ENCODE assay signal across 8 cellular contexts in the genomic region with DNA sequence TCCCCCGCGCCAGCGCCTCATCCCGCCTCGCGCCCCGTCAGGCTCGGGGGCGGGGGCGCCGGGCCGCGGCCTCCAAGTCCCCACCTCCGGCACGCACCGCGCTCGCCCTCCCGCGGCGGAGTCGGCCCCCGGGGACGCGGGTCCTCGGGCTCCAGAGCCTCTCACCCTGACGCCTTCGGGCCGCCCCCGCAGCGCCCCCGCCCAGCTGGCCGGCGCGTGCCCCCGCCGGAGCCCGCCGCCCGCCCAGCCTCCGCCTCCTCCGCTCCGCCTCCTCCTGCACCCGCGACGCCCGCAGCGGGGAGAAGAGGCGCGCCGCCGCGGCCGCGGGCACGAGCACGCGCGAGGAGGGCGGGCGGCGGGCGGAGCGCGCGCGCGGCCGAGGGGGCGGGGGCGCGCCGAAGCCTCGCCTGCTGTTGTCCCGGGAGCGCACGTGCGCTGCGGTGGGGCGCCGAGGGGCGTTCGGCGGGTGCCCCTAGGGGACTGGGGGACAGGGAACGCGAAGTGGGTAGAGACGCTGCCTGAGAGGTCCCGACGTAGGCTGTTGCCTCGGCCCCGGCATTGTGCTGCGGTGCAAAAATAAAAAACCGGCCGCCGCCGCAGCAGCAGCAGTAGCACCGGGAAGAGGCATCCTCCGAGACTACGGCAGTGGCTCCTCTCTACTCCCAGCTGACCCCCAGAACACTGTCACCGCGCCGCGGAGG.
DNase-seq lines count a peak whose midpoint lies in the region; ATAC-seq and TF ChIP-seq lines count a peak whose summit lies in the region.

No MANE protein-coding gene starts in this region.

- ATAC-seq in HG03095 (IDR thresholded peaks at IDR 0.05; ENCODE audit: unreplicated experiment), result peak; percentile 55
- peak; percentile 83 for ATAC-seq in effector memory CD8-positive, alpha-beta T cell (replicated peaks)

- peaks cover 6% of the 10 kb centered on the region for H3K79me1 ChIP-seq in mesenchymal stem cell (replicated peaks; ENCODE audit: low read length, poor library complexity, severe bottlenecking)

- peak overlapping the region; percentile 74 for H2BK15ac ChIP-seq in mesenchymal stem cell (ENCODE audit: low read depth, poor library complexity, severe bottlenecking)

- whole genome bisulfite sequencing in mesenchymal stem cell, result 1% methylated on average over 32 of the region's 103 CpGs

- H3K14ac ChIP-seq in mesenchymal stem cell (ENCODE audit: low read length in 2 of 2), result peak overlapping the region in 1 of 2 experiments; percentile 18

- peak overlapping the region in 1 of 2 experiments; percentile 54 for H2BK12ac ChIP-seq in mesenchymal stem cell (ENCODE audit: low read length in 2 of 2)

- no peak overlapping the region for H3K23ac ChIP-seq in mesenchymal stem cell (ENCODE audit: low read length in 2 of 2)

- peak overlapping the region; percentile 50 for H2BK120ac ChIP-seq in mesenchymal stem cell (ENCODE audit: low read depth, low read length)

- H3K4ac ChIP-seq in mesenchymal stem cell (ENCODE audit: low read depth in 1 of 2, low read length in 2 of 2), result peak overlapping the region in 1 of 2 experiments; percentile 22

- H3K36me3 ChIP-seq in mesenchymal stem cell (ENCODE audit: control insufficient read depth in 1 of 2, insufficient read depth in 2 of 2, low read depth in 1 of 2, low read length in 2 of 2), result no peaks in the 10 kb centered on the region

- H3K9me3 Mint-ChIP-seq in effector memory CD8-positive, alpha-beta T cell, result no peaks in the 10 kb centered on the region

- peaks cover 10% of the 10 kb centered on the region for H3K4me1 ChIP-seq in mesenchymal stem cell (ENCODE audit: control insufficient read depth, insufficient read depth, low read depth, low read length)

- H3K36me3 Mint-ChIP-seq in effector memory CD8-positive, alpha-beta T cell (ENCODE audit: insufficient read depth), result peaks cover 3% of the 10 kb centered on the region

- no peak overlapping the region for H3K27ac ChIP-seq in mesenchymal stem cell (ENCODE audit: low read length, poor library complexity, severe bottlenecking)

- H2BK5ac ChIP-seq in mesenchymal stem cell (ENCODE audit: low read depth, low read length, poor library complexity, severe bottlenecking), result no peak overlapping the region

- H3K4me1 Mint-ChIP-seq in effector memory CD8-positive, alpha-beta T cell (ENCODE audit: low read depth in 2 of 2), result peaks cover 8 to 14% of the 10 kb centered on the region in 2 donors

- peak overlapping the region; percentile 39 for H3K4me3 ChIP-seq in GM12865 (ENCODE audit: low read depth, low read length)
- peak overlapping the region; percentile 80 to 82 for H3K4me3 ChIP-seq in mesenchymal stem cell (ENCODE audit: insufficient read depth in 1 of 2, low read depth in 1 of 2, low read length in 2 of 2)

- no peak for TF ChIP-seq CTCF in GM12865 (IDR thresholded peaks at IDR 0.05; ENCODE audit: insufficient read depth, low read depth, low read length, missing control alignments)

- H3K4me2 ChIP-seq in mesenchymal stem cell (ENCODE audit: low read length, poor library complexity, severe bottlenecking), result peak overlapping the region; percentile 98

- H4K8ac ChIP-seq in mesenchymal stem cell (ENCODE audit: low read length), result peak overlapping the region; percentile 92

- H3K18ac ChIP-seq in mesenchymal stem cell (ENCODE audit: low read depth in 1 of 2, low read length in 2 of 2), result peak overlapping the region in 1 of 2 experiments; percentile 92

- H3K27me3 Mint-ChIP-seq in effector memory CD8-positive, alpha-beta T cell, result peaks cover 21 to 48% of the 10 kb centered on the region in 2 donors

- H4K91ac ChIP-seq in mesenchymal stem cell (ENCODE audit: low read length), result peak overlapping the region; percentile 71

- peak overlapping the region; percentile 81 for H3K9ac ChIP-seq in mesenchymal stem cell (ENCODE audit: low read length)

- H3K27ac Mint-ChIP-seq in effector memory CD8-positive, alpha-beta T cell, result peak overlapping the region in 1 of 2 donors; percentile 39

- DNase-seq in GM12865 (ENCODE audit: low read depth) (peak; percentile 57), NCI-H345 (lab: John Stamatoyannopoulos, UW) (peak; percentile 93), mesenchymal stem cell (peak; percentile 76), UCSD-AML1 (lab: John Stamatoyannopoulos, UW; ENCODE audit: unreplicated experiment) (no peak)
- peak; percentile 84 for DNase-seq in activated CD8-positive, alpha-beta memory T cell treated with anti-CD3 and anti-CD28 coated beads for 24 hours
- DNase-seq in effector memory CD8-positive, alpha-beta T cell, result peak; percentile 33 to 72 (median 58)
- DNase-seq in stimulated activated CD4-positive, alpha-beta T cell treated with anti-CD3 and anti-CD28 coated beads, TNF-alpha, amount 100 ng/mL, for 48 hours (ENCODE audit: low read depth in 3 of 3), result peak; percentile 30 to 46 (median 31)

- no peak overlapping the region for H2AK5ac ChIP-seq in mesenchymal stem cell (ENCODE audit: low read length, severe bottlenecking)

- H2AFZ ChIP-seq in mesenchymal stem cell (ENCODE audit: low read depth, low read length), result peak overlapping the region; percentile 90

- no peaks in the 10 kb centered on the region for H3K9me3 ChIP-seq in mesenchymal stem cell (ENCODE audit: control insufficient read depth, low read length)

- H3K27me3 ChIP-seq in mesenchymal stem cell (ENCODE audit: control insufficient read depth in 1 of 2, insufficient read depth in 1 of 2, low read length in 2 of 2), result no peaks in the 10 kb centered on the region

- peak overlapping the region; percentile 73 to 81 for H3K4me3 Mint-ChIP-seq in effector memory CD8-positive, alpha-beta T cell
